8 cellular contexts compared by ENCODE assay signal in the genomic region with DNA sequence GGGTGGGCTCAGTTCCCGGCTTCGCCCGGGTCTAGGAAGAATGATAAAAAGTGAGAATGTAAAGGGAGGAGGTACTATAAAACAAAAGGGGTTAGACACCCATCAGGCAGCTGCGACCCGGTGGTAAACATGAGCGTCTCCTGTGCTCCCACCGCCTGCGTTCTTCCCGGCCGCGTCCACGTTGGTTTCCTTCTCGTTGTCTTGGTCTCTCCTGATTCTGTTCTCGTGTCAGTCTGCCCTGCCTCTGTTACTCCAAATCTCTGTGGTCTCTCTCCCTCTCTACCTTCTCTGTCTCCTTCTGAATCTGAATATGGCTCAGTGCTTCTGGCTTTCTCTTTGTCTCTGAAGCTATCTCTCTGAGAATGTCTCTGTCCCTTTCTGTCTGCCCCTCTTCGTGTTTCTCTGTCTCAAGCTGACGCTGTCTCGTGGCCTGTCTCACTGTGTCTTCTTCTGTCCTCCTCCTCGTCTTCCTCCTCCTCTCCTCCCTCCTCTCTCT. TPM values are rescaled to one million over a fixed set of nuclear protein-coding genes. Genes with fewer than 3 reads are reported as not detected.
DNase-seq lines count a peak whose midpoint lies in the region; ATAC-seq and TF ChIP-seq lines count a peak whose summit lies in the region.

No MANE protein-coding gene starts in this region.

- peak overlapping the region in 1 of 2 experiments; percentile 6 for H3K14ac ChIP-seq in mesenchymal stem cell (ENCODE audit: low read length in 2 of 2)

- no peaks in the 10 kb centered on the region for H3K4me1 ChIP-seq in cardiac muscle cell (ENCODE audit: low read depth)
- peaks cover 22% of the 10 kb centered on the region for H3K4me1 ChIP-seq in mesenchymal stem cell (ENCODE audit: control insufficient read depth, insufficient read depth, low read depth, low read length)
- peaks cover 36% of the 10 kb centered on the region for H3K4me1 ChIP-seq in upper lobe of right lung

- H3K36me3 Mint-ChIP-seq in activated naive CD8-positive, alpha-beta T cell treated with anti-CD3 and anti-CD28 coated beads for 36 hours = no peaks in the 10 kb centered on the region

- H2AFZ ChIP-seq in mesenchymal stem cell (ENCODE audit: low read depth, low read length) = no peak overlapping the region

- no peak overlapping the region for H3K23ac ChIP-seq in mesenchymal stem cell (ENCODE audit: low read length in 2 of 2)

- no peak overlapping the region for H3K27ac ChIP-seq in cardiac muscle cell
- peak overlapping the region; percentile 46 for H3K27ac ChIP-seq in mesenchymal stem cell (ENCODE audit: low read length, poor library complexity, severe bottlenecking)
- H3K27ac ChIP-seq in upper lobe of right lung = peak overlapping the region; percentile 87

- no peak overlapping the region for H3K27ac Mint-ChIP-seq in activated naive CD8-positive, alpha-beta T cell treated with anti-CD3 and anti-CD28 coated beads for 36 hours

- peak overlapping the region; percentile 8 to 79 for H3K18ac ChIP-seq in mesenchymal stem cell (ENCODE audit: low read depth in 1 of 2, low read length in 2 of 2)

- H3K27me3 ChIP-seq in cardiac muscle cell (peaks cover 32% of the 10 kb centered on the region), mesenchymal stem cell (ENCODE audit: control insufficient read depth in 1 of 2, insufficient read depth in 1 of 2, low read length in 2 of 2) (peaks cover 44 to 53% of the 10 kb centered on the region in 2 experiments), upper lobe of right lung (peaks cover 15% of the 10 kb centered on the region)

- H3K9ac ChIP-seq in mesenchymal stem cell (ENCODE audit: low read length) = no peak overlapping the region

- H3K4me2 ChIP-seq in mesenchymal stem cell (ENCODE audit: low read length, poor library complexity, severe bottlenecking) = peak overlapping the region; percentile 69

- no peaks in the 10 kb centered on the region for H3K79me1 ChIP-seq in mesenchymal stem cell (replicated peaks; ENCODE audit: low read length, poor library complexity, severe bottlenecking)

- H3K9me3 Mint-ChIP-seq in activated naive CD8-positive, alpha-beta T cell treated with anti-CD3 and anti-CD28 coated beads for 36 hours = no peaks in the 10 kb centered on the region

- no peak for TF ChIP-seq CTCF in cardiac muscle cell (IDR thresholded peaks at IDR 0.05; ENCODE audit: low read depth, low read length)
- no peak for TF ChIP-seq CTCF in upper lobe of right lung (IDR thresholded peaks at IDR 0.05)

- peak overlapping the region; percentile 80 for H2AK5ac ChIP-seq in mesenchymal stem cell (ENCODE audit: low read length, severe bottlenecking)

- peak overlapping the region; percentile 15 for H2BK15ac ChIP-seq in mesenchymal stem cell (ENCODE audit: low read depth, poor library complexity, severe bottlenecking)

- H3K4me3 ChIP-seq in cardiac muscle cell (peak overlapping the region; percentile 6), mesenchymal stem cell (ENCODE audit: insufficient read depth in 1 of 2, low read depth in 1 of 2, low read length in 2 of 2) (peak overlapping the region in 1 of 2 experiments; percentile 58), upper lobe of right lung (peak overlapping the region; percentile 47)

- intact Hi-C loops in cardiac septum (cut with DNase I) (loop anchor here (2.0 to 10.0 kb wide), 2 partner anchors 48 to 80 kb away; no protein-coding TSS in a partner anchor), upper lobe of right lung (cut with DNase I) (no loop called here)

- peak in 1 of 2 donors; percentile 46 for DNase-seq in cardiac muscle cell (ENCODE audit: low read depth in 1 of 2, low spot score in 1 of 2)
- no peak for DNase-seq in cardiac septum (ENCODE audit: low spot score)
- DNase-seq in activated naive CD8-positive, alpha-beta T cell treated with anti-CD3 and anti-CD28 coated beads for 36 hours = no peak
- DNase-seq in mesenchymal stem cell = no peak
- DNase-seq in upper lobe of right lung = no peak
- DNase-seq in amygdala (lab: John Stamatoyannopoulos, UW) = no peak

- H3K4ac ChIP-seq in mesenchymal stem cell (ENCODE audit: low read depth in 1 of 2, low read length in 2 of 2) = peak overlapping the region; percentile 58 to 69

- WGBS in mesenchymal stem cell = 5% methylated on average over 18 of the region's 18 CpGs

- peak overlapping the region; percentile 46 for H4K8ac ChIP-seq in mesenchymal stem cell (ENCODE audit: low read length)

- H3K4me1 Mint-ChIP-seq in activated naive CD8-positive, alpha-beta T cell treated with anti-CD3 and anti-CD28 coated beads for 36 hours = peaks cover 14% of the 10 kb centered on the region

- H2BK12ac ChIP-seq in mesenchymal stem cell (ENCODE audit: low read length in 2 of 2) = peak overlapping the region; percentile 28 to 45

- H3K36me3 ChIP-seq in cardiac muscle cell (no peaks in the 10 kb centered on the region), mesenchymal stem cell (ENCODE audit: control insufficient read depth in 1 of 2, insufficient read depth in 2 of 2, low read depth in 1 of 2, low read length in 2 of 2) (no peaks in the 10 kb centered on the region), upper lobe of right lung (no peaks in the 10 kb centered on the region)

- peaks cover 64% of the 10 kb centered on the region for H3K27me3 Mint-ChIP-seq in activated naive CD8-positive, alpha-beta T cell treated with anti-CD3 and anti-CD28 coated beads for 36 hours

- H2BK120ac ChIP-seq in mesenchymal stem cell (ENCODE audit: low read depth, low read length) = peak overlapping the region; percentile 74

- ATAC-seq in upper lobe of right lung (no peak), GM21786 (IDR thresholded peaks at IDR 0.05; ENCODE audit: unreplicated experiment) (no peak), GM21367 (IDR thresholded peaks at IDR 0.05; ENCODE audit: unreplicated experiment) (no peak)

- H2BK5ac ChIP-seq in mesenchymal stem cell (ENCODE audit: low read depth, low read length, poor library complexity, severe bottlenecking) = no peak overlapping the region

- peak overlapping the region; percentile 52 for H3K4me3 Mint-ChIP-seq in activated naive CD8-positive, alpha-beta T cell treated with anti-CD3 and anti-CD28 coated beads for 36 hours

- H3K9me3 ChIP-seq in cardiac muscle cell (ENCODE audit: low read depth) = no peaks in the 10 kb centered on the region
- H3K9me3 ChIP-seq in mesenchymal stem cell (ENCODE audit: control insufficient read depth, low read length) = no peaks in the 10 kb centered on the region
- H3K9me3 ChIP-seq in upper lobe of right lung = no peaks in the 10 kb centered on the region

- peak overlapping the region; percentile 80 for H4K91ac ChIP-seq in mesenchymal stem cell (ENCODE audit: low read length)

RNA-seq across cellular contexts. Expression of a gene that starts 41.6 kb away (rescaled TPM):
- 24.5 and 29.0 TPM in 2 replicates for total RNA-seq in cardiac muscle cell
- 42.5 and 51.1 TPM in 2 replicates for polyA plus RNA-seq in cardiac muscle cell
- 20.3 TPM for total RNA-seq in cardiac septum
- total RNA-seq in activated naive CD8-positive, alpha-beta T cell treated with anti-CD3 and anti-CD28 coated beads for 36 hours = 10 to 100 TPM; 11.1 to 11.3 TPM
- 23.4 TPM for polyA plus RNA-seq in mesenchymal stem cell (2013, experiment 1 of 2)
- polyA plus RNA-seq in mesenchymal stem cell (2013, experiment 2 of 2) = 22.7 TPM
- 29.9 TPM for total RNA-seq in upper lobe of right lung
